2 cellular contexts compared by ENCODE assay signal in genomic region chr10:17771027-17771426, GRCh38.
TF ChIP-seq lines count a peak whose summit lies in the region.

No MANE protein-coding gene starts in this region.

TF ChIP-seq in liver, 16 proteins besides CTCF, POLR2A, EP300 and RAD21:
- TF ChIP-seq, protein P1, sequence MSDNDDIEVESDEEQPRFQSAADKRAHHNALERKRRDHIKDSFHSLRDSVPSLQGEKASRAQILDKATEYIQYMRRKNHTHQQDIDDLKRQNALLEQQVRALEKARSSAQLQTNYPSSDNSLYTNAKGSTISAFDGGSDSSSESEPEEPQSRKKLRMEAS (IDR thresholded peaks at IDR 0.05) = peak; percentile 22
- TF ChIP-seq FOXA2 (IDR thresholded peaks at IDR 0.05) = no peak

TF ChIP-seq in HepG2, 621 proteins besides CTCF, POLR2A, EP300 and RAD21:
- TF ChIP-seq NR2C2 (CRISPR knock-in tag; IDR thresholded peaks at IDR 0.05; ENCODE audit: borderline replicate concordance) (no peak), ZNF253 (CRISPR knock-in tag; IDR thresholded peaks at IDR 0.05; ENCODE audit: borderline replicate concordance) (no peak), CBX2 (IDR thresholded peaks at IDR 0.05; ENCODE audit: low read depth, low read length) (no peak), CBX2 (CRISPR knock-in tag; IDR thresholded peaks at IDR 0.05; ENCODE audit: low read depth) (no peak), ZNF792 (CRISPR knock-in tag; IDR thresholded peaks at IDR 0.05) (no peak), ZNF224 (CRISPR knock-in tag; IDR thresholded peaks at IDR 0.05) (no peak), JDP2 (CRISPR knock-in tag; IDR thresholded peaks at IDR 0.05; ENCODE audit: borderline replicate concordance) (no peak), GATAD2A (CRISPR knock-in tag; IDR thresholded peaks at IDR 0.05) (no peak), NFRKB (IDR thresholded peaks at IDR 0.05) (no peak)
- TF ChIP-seq, protein P2, sequence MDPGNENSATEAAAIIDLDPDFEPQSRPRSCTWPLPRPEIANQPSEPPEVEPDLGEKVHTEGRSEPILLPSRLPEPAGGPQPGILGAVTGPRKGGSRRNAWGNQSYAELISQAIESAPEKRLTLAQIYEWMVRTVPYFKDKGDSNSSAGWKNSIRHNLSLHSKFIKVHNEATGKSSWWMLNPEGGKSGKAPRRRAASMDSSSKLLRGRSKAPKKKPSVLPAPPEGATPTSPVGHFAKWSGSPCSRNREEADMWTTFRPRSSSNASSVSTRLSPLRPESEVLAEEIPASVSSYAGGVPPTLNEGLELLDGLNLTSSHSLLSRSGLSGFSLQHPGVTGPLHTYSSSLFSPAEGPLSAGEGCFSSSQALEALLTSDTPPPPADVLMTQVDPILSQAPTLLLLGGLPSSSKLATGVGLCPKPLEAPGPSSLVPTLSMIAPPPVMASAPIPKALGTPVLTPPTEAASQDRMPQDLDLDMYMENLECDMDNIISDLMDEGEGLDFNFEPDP (CRISPR knock-in tag; conservative IDR thresholded peaks at IDR 0.05) = no peak
TF ChIP-seq in HepG2: peak in this region for 0.
